In the genomic region with DNA sequence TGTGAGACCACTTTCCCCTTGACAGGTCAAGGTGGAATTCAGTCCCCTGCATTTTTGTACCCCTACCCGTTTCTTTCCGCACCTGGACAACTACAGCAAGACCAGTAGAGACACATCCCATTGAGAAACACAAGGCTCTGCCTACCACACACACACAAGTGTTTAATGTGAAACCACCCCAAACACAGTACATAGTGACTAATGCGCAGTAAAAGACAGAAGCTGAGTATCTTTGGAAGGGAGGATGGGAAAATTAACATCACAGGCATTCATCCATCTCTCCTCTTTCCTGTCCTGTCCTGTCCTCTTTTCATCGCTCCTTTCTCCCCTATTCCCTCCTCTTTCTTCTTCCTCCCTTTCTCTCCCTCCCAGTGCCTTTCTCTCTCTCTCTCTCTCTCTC, we compare ENCODE assay signal across 19 cellular contexts.
DNase-seq lines count a peak whose midpoint lies in the region; ATAC-seq and TF ChIP-seq lines count a peak whose summit lies in the region.
"Had no signal": no experiment of that assay in that cellular context is flagged by ENCODE, and none has a peak within 500 bp of the region (broad histone marks: within the 10 kb centered on the region; RNA-seq: fewer than 3 reads in every experiment).

No MANE protein-coding gene starts in this region.

- H3K27me3 ChIP-seq in IMR-90 (ENCODE audit: control insufficient read depth, insufficient read depth, low read length) (no peaks in the 10 kb centered on the region), osteoblast (ENCODE audit: insufficient read depth, low read length) (no peaks in the 10 kb centered on the region), Peyer's patch (no peaks in the 10 kb centered on the region)

- peak overlapping the region; percentile 94 for H2BK120ac ChIP-seq in IMR-90 (ENCODE audit: low read depth, low read length)

- BruUV-seq in IMR-90 (replicated peaks; lab: Mats Ljungman, UMichigan): no TSS peak

- H3K56ac ChIP-seq in IMR-90 (ENCODE audit: extremely low read depth, insufficient read depth, low read length): no peak overlapping the region

- dilution Hi-C loops in IMR-90 (cut with HindIII; ENCODE audit: low sequenced_read_pairs, unreplicated experiment): no loop called here

- intact Hi-C loops in IMR-90 (cut with micrococcal nuclease): no loop called here

- no peaks in the 10 kb centered on the region for H3K36me3 ChIP-seq in IMR-90 (ENCODE audit: control insufficient read depth, insufficient read depth, low read length)
- H3K36me3 ChIP-seq in osteoblast (ENCODE audit: insufficient read depth, low read length): no peaks in the 10 kb centered on the region
- H3K36me3 ChIP-seq in Peyer's patch: no peaks in the 10 kb centered on the region

- peak overlapping the region; percentile 74 for H3K14ac ChIP-seq in IMR-90 (replicated peaks; ENCODE audit: low read depth, low read length)

- H2AFZ ChIP-seq in IMR-90 (replicated peaks; ENCODE audit: low read length, poor library complexity) (peak overlapping the region; percentile 52), osteoblast (ENCODE audit: low read length) (no peak overlapping the region)
- H2AFZ ChIP-seq: GM23338 had no signal

- no peak for ATAC-seq in IMR-90 (ENCODE audit: low read depth)
- ATAC-seq: GM23338, K562 had no signal

- H3K79me2 ChIP-seq in osteoblast (ENCODE audit: insufficient read depth, low read length): no peaks in the 10 kb centered on the region

- peak overlapping the region; percentile 67 for H4K91ac ChIP-seq in IMR-90 (ENCODE audit: insufficient read depth, low read depth, low read length)

- no peak overlapping the region for H2AK9ac ChIP-seq in IMR-90 (replicated peaks; ENCODE audit: low read depth, low read length, poor library complexity)

- H3K9me1 ChIP-seq in IMR-90 (ENCODE audit: insufficient read depth, low read length): peaks cover 33% of the 10 kb centered on the region

- H3K18ac ChIP-seq in IMR-90 (ENCODE audit: low read depth, low read length): peak overlapping the region; percentile 67; the same call in 1 of the 2 replicates

- peak overlapping the region; percentile 13; the same call in 1 of the 2 replicates for H4K5ac ChIP-seq in IMR-90 (ENCODE audit: low read depth, low read length)

- H3K4me3 ChIP-seq in IMR-90 (ENCODE audit: insufficient read depth, low read depth, low read length) (no peak overlapping the region), osteoblast (ENCODE audit: insufficient read depth, low read length) (no peak overlapping the region), Peyer's patch (no peak overlapping the region)
- H3K4me3 ChIP-seq: GM23338, K562 had no signal

- peak overlapping the region; percentile 89; the same call in 2 of the 3 replicates for H2BK15ac ChIP-seq in IMR-90 (ENCODE audit: low read depth, low read length)

- H3K9ac ChIP-seq in IMR-90 (ENCODE audit: low read depth, low read length): no peak overlapping the region

- H4K20me1 ChIP-seq in IMR-90 (ENCODE audit: insufficient read depth, low read length): no peaks in the 10 kb centered on the region
- no peaks in the 10 kb centered on the region for H4K20me1 ChIP-seq in osteoblast (ENCODE audit: insufficient read depth, low read length)

- peak overlapping the region; percentile 91 for H2BK20ac ChIP-seq in IMR-90 (ENCODE audit: low read depth, low read length)

- in situ Hi-C loops in IMR-90 (cut with MboI; ENCODE audit: low sequenced_read_pairs): no loop called here

- H2BK5ac ChIP-seq in IMR-90 (ENCODE audit: low read depth, low read length, poor library complexity, severe bottlenecking): peak overlapping the region; percentile 89

- peaks cover 24% of the 10 kb centered on the region for H3K4me1 ChIP-seq in IMR-90 (ENCODE audit: control insufficient read depth, insufficient read depth, low read length)
- H3K4me1 ChIP-seq in osteoblast (ENCODE audit: insufficient read depth, low read length): peaks cover 36% of the 10 kb centered on the region
- no peaks in the 10 kb centered on the region for H3K4me1 ChIP-seq in Peyer's patch

- H3K4me2 ChIP-seq in IMR-90 (ENCODE audit: low read depth, low read length) (no peak overlapping the region; the same call in 1 of the 2 replicates), osteoblast (ENCODE audit: insufficient read depth, low read length) (peak overlapping the region; percentile 50)
- H3K4me2 ChIP-seq: GM23338 had no signal

- no peak for TF ChIP-seq RAD21 in IMR-90 (IDR thresholded peaks at IDR 0.05; ENCODE audit: low read length)

- H4K8ac ChIP-seq in IMR-90 (ENCODE audit: low read depth in 2 of 2, low read length in 2 of 2): peak overlapping the region; percentile 35 to 52; a peak in 1 of 4 replicates

- H3K79me1 ChIP-seq in IMR-90 (ENCODE audit: low read depth in 1 of 2, low read length in 2 of 2): peaks cover 0 to 18% of the 10 kb centered on the region in 2 experiments; a peak in 3 of 4 replicates

- no peak for TF ChIP-seq POLR2A in IMR-90 (IDR thresholded peaks at IDR 0.05; ENCODE audit: low read depth, low read length)
- no peak for TF ChIP-seq POLR2A in Peyer's patch (IDR thresholded peaks at IDR 0.05)

- peak overlapping the region; percentile 84; the same call in 1 of the 2 replicates for H3K23ac ChIP-seq in IMR-90 (ENCODE audit: low read depth, low read length)

- no peaks in the 10 kb centered on the region for H3K9me3 ChIP-seq in IMR-90 (ENCODE audit: control insufficient read depth, insufficient read depth, low read length)
- no peaks in the 10 kb centered on the region for H3K9me3 ChIP-seq in osteoblast (ENCODE audit: low read depth, low read length)
- no peaks in the 10 kb centered on the region for H3K9me3 ChIP-seq in Peyer's patch

- H2AK5ac ChIP-seq in IMR-90 (ENCODE audit: low read depth, low read length): peak overlapping the region; percentile 91

- TF ChIP-seq CTCF in IMR-90 (conservative IDR thresholded peaks at IDR 0.05; ENCODE audit: low read depth, low read length) (no peak), osteoblast (IDR thresholded peaks at IDR 0.05; ENCODE audit: extremely low read depth, low read depth, low read length) (no peak), Peyer's patch (IDR thresholded peaks at IDR 0.05) (no peak)

- peak overlapping the region; percentile 93 for H3K4ac ChIP-seq in IMR-90 (ENCODE audit: low read depth, low read length)

- POLR2A ChIA-PET in IMR-90 (lab: Charles Lee; ENCODE audit: unreplicated experiment): interaction anchor here (0.5 kb wide), 1 partner anchor 492 kb away, joined by 5 read pairs; no protein-coding TSS in a partner anchor

- CTCF ChIA-PET in IMR-90 (lab: Yijun Ruan, JAX): no interaction called here

- 100% methylated on average over 1 of the region's 4 CpGs; no CpG with 5 or more reads in 1 of the 2 experiments for WGBS in IMR-90 (ENCODE audit: extremely low coverage in 2 of 2, insufficient read length in 1 of 2), 2 experiments

- peak; percentile 50 for DNase-seq in EH (ENCODE audit: low read depth)
- DNase-seq in IMR-90: peak; percentile 50
- DNase-seq in epithelial cell of prostate (ENCODE audit: low read depth, low spot score): no peak
- DNase-seq in osteoblast (ENCODE audit: insufficient read length, low spot score, missing footprints): no peak
- no peak for DNase-seq in NCI-H146 treated with DMSO at 0.1 percent for 48 hours (lab: John Stamatoyannopoulos, UW; ENCODE audit: unreplicated experiment)
- DNase-seq in epidermal melanocyte (ENCODE audit: insufficient read length, low spot score): no peak
- no peak for DNase-seq in Peyer's patch
- DNase-seq: CD4-positive, CD25-positive, alpha-beta regulatory T cell; COR-L47; DMS 273 treated with DMSO at 0.1 percent for 48 hours; DND-41; GF-D8; NCI-H1105 treated with DMSO at 0.1 percent for 48 hours; NCI-H1694 treated with DMSO at 0.1 percent for 48 hours; NCI-H2227 treated with DMSO at 0.1 percent for 48 hours; NCI-H510A treated with DMSO at 0.1 percent for 48 hours; NCI-H82 had no signal

- H3K27ac ChIP-seq in IMR-90 (ENCODE audit: insufficient read depth, low read length) (no peak overlapping the region), epithelial cell of prostate (peak overlapping the region; percentile 85), osteoblast (ENCODE audit: low read depth, low read length) (peak overlapping the region; percentile 92), Peyer's patch (no peak overlapping the region)

TF ChIP-seq in IMR-90, 13 proteins besides CTCF, POLR2A, EP300 and RAD21:
- TF ChIP-seq FOS (IDR thresholded peaks at IDR 0.05; ENCODE audit: low read depth, low read length) (no peak), MAFK (IDR thresholded peaks at IDR 0.05; ENCODE audit: low read depth, low read length) (no peak), NFE2L2 (IDR thresholded peaks at IDR 0.05; ENCODE audit: low read depth, low read length) (no peak), MXI1 (IDR thresholded peaks at IDR 0.05; ENCODE audit: borderline replicate concordance, low read depth, low read length) (no peak), CEBPB (IDR thresholded peaks at IDR 0.05; ENCODE audit: low read depth, low read length) (no peak), BHLHE40 (IDR thresholded peaks at IDR 0.05; ENCODE audit: low read depth, low read length) (no peak), USF2 (IDR thresholded peaks at IDR 0.05; ENCODE audit: low read depth, low read length) (no peak), CHD1 (IDR thresholded peaks at IDR 0.05; ENCODE audit: low read depth, low read length) (no peak)
TF ChIP-seq in IMR-90: peak in this region for 0.

Comparison
In these comparisons a context has a peak if more than half of its experiments do, and no peak if none do; other contexts are left out.
1. DNase-seq: peak in EH (single experiment) and IMR-90 (single experiment); none in epithelial cell of prostate (single experiment), osteoblast (single experiment), NCI-H146 treated with DMSO at 0.1 percent for 48 hours (single experiment), epidermal melanocyte (single experiment) and Peyer's patch (0 of 3).
2. H3K27ac ChIP-seq: peak in epithelial cell of prostate (single experiment) and osteoblast (single experiment); none in IMR-90 (single experiment) and Peyer's patch (0 of 4).